2 cellular contexts compared by ENCODE assay signal in genomic region chr7:45700556-45700955, GRCh38.
A peak's percentile ranks its signal among the peaks of the same experiment; 100 is the strongest.
TF ChIP-seq lines count a peak whose summit lies in the region.

No MANE protein-coding gene starts in this region.

TF ChIP-seq in liver, 16 proteins besides CTCF, POLR2A, EP300 and RAD21 (continued from another document):
- TF ChIP-seq MAX (IDR thresholded peaks at IDR 0.05): no peak
- peak; percentile 42 to 64 for TF ChIP-seq HNF4A (conservative IDR thresholded peaks at IDR 0.05)
- peak; percentile 95 for TF ChIP-seq NR2F2 (IDR thresholded peaks at IDR 0.05)
- TF ChIP-seq, protein P1, sequence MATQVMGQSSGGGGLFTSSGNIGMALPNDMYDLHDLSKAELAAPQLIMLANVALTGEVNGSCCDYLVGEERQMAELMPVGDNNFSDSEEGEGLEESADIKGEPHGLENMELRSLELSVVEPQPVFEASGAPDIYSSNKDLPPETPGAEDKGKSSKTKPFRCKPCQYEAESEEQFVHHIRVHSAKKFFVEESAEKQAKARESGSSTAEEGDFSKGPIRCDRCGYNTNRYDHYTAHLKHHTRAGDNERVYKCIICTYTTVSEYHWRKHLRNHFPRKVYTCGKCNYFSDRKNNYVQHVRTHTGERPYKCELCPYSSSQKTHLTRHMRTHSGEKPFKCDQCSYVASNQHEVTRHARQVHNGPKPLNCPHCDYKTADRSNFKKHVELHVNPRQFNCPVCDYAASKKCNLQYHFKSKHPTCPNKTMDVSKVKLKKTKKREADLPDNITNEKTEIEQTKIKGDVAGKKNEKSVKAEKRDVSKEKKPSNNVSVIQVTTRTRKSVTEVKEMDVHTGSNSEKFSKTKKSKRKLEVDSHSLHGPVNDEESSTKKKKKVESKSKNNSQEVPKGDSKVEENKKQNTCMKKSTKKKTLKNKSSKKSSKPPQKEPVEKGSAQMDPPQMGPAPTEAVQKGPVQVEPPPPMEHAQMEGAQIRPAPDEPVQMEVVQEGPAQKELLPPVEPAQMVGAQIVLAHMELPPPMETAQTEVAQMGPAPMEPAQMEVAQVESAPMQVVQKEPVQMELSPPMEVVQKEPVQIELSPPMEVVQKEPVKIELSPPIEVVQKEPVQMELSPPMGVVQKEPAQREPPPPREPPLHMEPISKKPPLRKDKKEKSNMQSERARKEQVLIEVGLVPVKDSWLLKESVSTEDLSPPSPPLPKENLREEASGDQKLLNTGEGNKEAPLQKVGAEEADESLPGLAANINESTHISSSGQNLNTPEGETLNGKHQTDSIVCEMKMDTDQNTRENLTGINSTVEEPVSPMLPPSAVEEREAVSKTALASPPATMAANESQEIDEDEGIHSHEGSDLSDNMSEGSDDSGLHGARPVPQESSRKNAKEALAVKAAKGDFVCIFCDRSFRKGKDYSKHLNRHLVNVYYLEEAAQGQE (IDR thresholded peaks at IDR 0.05): no peak
- TF ChIP-seq SP1 (IDR thresholded peaks at IDR 0.05): peak; percentile 88
- peak in 1 of 2 donors; percentile 24 for TF ChIP-seq JUND (IDR thresholded peaks at IDR 0.05)
- peak; percentile 72 to 85 for TF ChIP-seq RXRA (IDR thresholded peaks at IDR 0.05)

TF ChIP-seq in HepG2, 621 proteins besides CTCF, POLR2A, EP300 and RAD21 (continued from another document):
- TF ChIP-seq PRDM4 (CRISPR knock-in tag; IDR thresholded peaks at IDR 0.05; ENCODE audit: borderline replicate concordance) (no peak), NR2C2 (CRISPR knock-in tag; IDR thresholded peaks at IDR 0.05; ENCODE audit: borderline replicate concordance) (no peak), PLRG1 (conservative IDR thresholded peaks at IDR 0.05) (no peak), PHF8 (CRISPR knock-in tag; IDR thresholded peaks at IDR 0.05) (no peak), GABPA (IDR thresholded peaks at IDR 0.05; ENCODE audit: low read depth, low read length) (no peak), GABPA (CRISPR knock-in tag; IDR thresholded peaks at IDR 0.05; ENCODE audit: low read depth) (no peak), EEA1 (CRISPR knock-in tag; IDR thresholded peaks at IDR 0.05; ENCODE audit: borderline replicate concordance) (no peak), CENPBD1 (CRISPR knock-in tag; IDR thresholded peaks at IDR 0.05; ENCODE audit: borderline replicate concordance, low read depth) (no peak), MAFG (CRISPR knock-in tag; IDR thresholded peaks at IDR 0.05) (no peak), SKI (IDR thresholded peaks at IDR 0.05; ENCODE audit: partially characterized antibody) (no peak), ZNF101 (CRISPR knock-in tag; IDR thresholded peaks at IDR 0.05; ENCODE audit: borderline replicate concordance, low read depth) (no peak), ZNF318 (CRISPR knock-in tag; IDR thresholded peaks at IDR 0.05) (no peak), FOSL1 (CRISPR knock-in tag; IDR thresholded peaks at IDR 0.05; ENCODE audit: borderline replicate concordance) (no peak), DRAP1 (CRISPR knock-in tag; IDR thresholded peaks at IDR 0.05) (no peak), FOXA1 (IDR thresholded peaks at IDR 0.05) (no peak), FOXA1 (CRISPR knock-in tag; IDR thresholded peaks at IDR 0.05) (no peak), PRPF4 (IDR thresholded peaks at IDR 0.05; ENCODE audit: low read depth, low read length, poor library complexity, severe bottlenecking) (no peak), HMG20A (CRISPR knock-in tag; IDR thresholded peaks at IDR 0.05; ENCODE audit: borderline replicate concordance) (no peak), GPN1 (CRISPR knock-in tag; IDR thresholded peaks at IDR 0.05; ENCODE audit: borderline replicate concordance) (no peak), MTF2 (CRISPR knock-in tag; IDR thresholded peaks at IDR 0.05; ENCODE audit: borderline replicate concordance) (no peak), GLI4 (CRISPR knock-in tag; IDR thresholded peaks at IDR 0.05; ENCODE audit: borderline replicate concordance) (no peak)
TF ChIP-seq in HepG2: peak in this region for 0.
